In genomic region chr4:146522098-146522861, GRCh38 we compare ENCODE assay signal across 1 cellular context.
A peak's percentile ranks its signal among the peaks of the same experiment; 100 is the strongest.
TF ChIP-seq lines count a peak whose summit lies in the region.

No MANE protein-coding gene starts in this region.

TF ChIP-seq in K562, 482 proteins besides CTCF, POLR2A, EP300 and RAD21 (continued from another document and continues in another):
- TF ChIP-seq CHAMP1 (IDR thresholded peaks at IDR 0.05): no peak
- TF ChIP-seq AFF4 (CRISPR knock-in tag; IDR thresholded peaks at IDR 0.05): peak; percentile 94
- TF ChIP-seq ZBTB1 (CRISPR knock-in tag; IDR thresholded peaks at IDR 0.05; ENCODE audit: borderline replicate concordance, low read depth): peak; percentile 48; the same call in 1 of the 2 replicates
- no peak for TF ChIP-seq U2AF2 (optimal IDR thresholded peaks at IDR 0.05; ENCODE audit: low read depth, low read length)
- no peak for TF ChIP-seq IFI16 (CRISPR knock-in tag; IDR thresholded peaks at IDR 0.05)
- TF ChIP-seq NR1H2 (CRISPR knock-in tag; IDR thresholded peaks at IDR 0.05): peak; percentile 81; the same call in 1 of the 2 replicates
- TF ChIP-seq MTA3 (IDR thresholded peaks at IDR 0.05; ENCODE audit: borderline replicate concordance): peak; percentile 64
- TF ChIP-seq ZNF707 (CRISPR knock-in tag; conservative IDR thresholded peaks at IDR 0.05): no peak
- TF ChIP-seq JUND (IDR thresholded peaks at IDR 0.05; ENCODE audit: borderline replicate concordance, low read depth, low read length): peak; percentile 80
- peak; percentile 35; the same call in 1 of the 3 replicates for TF ChIP-seq JUND (tag; IDR thresholded peaks at IDR 0.05; ENCODE audit: borderline replicate concordance, low read depth, low read length)
- TF ChIP-seq MYNN (IDR thresholded peaks at IDR 0.05): 0 out of 2 replicates have a peak, but pooled peaks have one; percentile 11
- TF ChIP-seq MYNN (CRISPR knock-in tag; IDR thresholded peaks at IDR 0.05): no peak
- peak; percentile 72; the same call in 1 of the 2 replicates for TF ChIP-seq KAT7 (CRISPR knock-in tag; IDR thresholded peaks at IDR 0.05; ENCODE audit: borderline replicate concordance)
- peak; percentile 12; the same call in 1 of the 2 replicates for TF ChIP-seq CTBP1 (IDR thresholded peaks at IDR 0.05; ENCODE audit: borderline replicate concordance)
- TF ChIP-seq CSDE1 (IDR thresholded peaks at IDR 0.05): no peak
- TF ChIP-seq MXI1 (IDR thresholded peaks at IDR 0.05; ENCODE audit: low read depth, low read length): no peak
- peak; percentile 44; the same call in 1 of the 2 replicates for TF ChIP-seq ATF3 (IDR thresholded peaks at IDR 0.05)
- TF ChIP-seq ATF3 (CRISPR knock-in tag; conservative IDR thresholded peaks at IDR 0.05): peak; percentile 64
- TF ChIP-seq ARID3B (CRISPR knock-in tag; IDR thresholded peaks at IDR 0.05; ENCODE audit: borderline replicate concordance): no peak
- TF ChIP-seq NFYB (IDR thresholded peaks at IDR 0.05; ENCODE audit: extremely low read depth, insufficient read length): no peak
- TF ChIP-seq NFIC (IDR thresholded peaks at IDR 0.05): peak; percentile 64
- peak; percentile 92 for TF ChIP-seq CREB1 (IDR thresholded peaks at IDR 0.05)
- TF ChIP-seq CREB1 (CRISPR knock-in tag; IDR thresholded peaks at IDR 0.05): peak; percentile 90
- peak; percentile 36 for TF ChIP-seq RBBP5 (IDR thresholded peaks at IDR 0.05; ENCODE audit: borderline replicate concordance, insufficient read depth, low read length, poor library complexity, severe bottlenecking)
- peak; percentile 32; the same call in 1 of the 2 replicates for TF ChIP-seq SMAD4 (CRISPR knock-in tag; conservative IDR thresholded peaks at IDR 0.05)
- TF ChIP-seq XRCC4 (IDR thresholded peaks at IDR 0.05; ENCODE audit: extremely low read depth, insufficient read depth, insufficient read length): no peak
- no peak for TF ChIP-seq ELF2 (CRISPR knock-in tag; IDR thresholded peaks at IDR 0.05)
- TF ChIP-seq ZBTB40 (IDR thresholded peaks at IDR 0.05): peak; percentile 74; the same call in 1 of the 2 replicates
- no peak for TF ChIP-seq ZBTB40 (CRISPR knock-in tag; IDR thresholded peaks at IDR 0.05)
